ENCODE assay signal across 9 cellular contexts in genomic region chr5:95283761-95284511, GRCh38. TPM values are rescaled to one million over a fixed set of nuclear protein-coding genes. Genes with fewer than 3 reads are reported as not detected.
DNase-seq lines count a peak whose midpoint lies in the region; ATAC-seq and TF ChIP-seq lines count a peak whose summit lies in the region.
"Had no signal": no experiment of that assay in that cellular context is flagged by ENCODE, and none has a peak within 500 bp of the region (broad histone marks: within the 10 kb centered on the region; RNA-seq: fewer than 3 reads in every experiment).

No MANE protein-coding gene starts in this region.

- TF ChIP-seq EP300 in sigmoid colon (IDR thresholded peaks at IDR 0.05) = no peak

- no peak overlapping the region for H3K27ac Mint-ChIP-seq in activated naive CD8-positive, alpha-beta T cell treated with anti-CD3 and anti-CD28 coated beads, Interleukin-2, amount 10 ng/mL, durations not matched to agents 7 days and 5 days
- H3K27ac Mint-ChIP-seq: IgD-negative memory B cell had no signal

- in situ Hi-C loops in ACHN (cut with HindIII; ENCODE audit: low pct_ligation_motif_present, low pct_unique_long_range_greater_than_20kb, low sequenced_read_pairs) = no loop called here

- POLR2A ChIA-PET in activated naive CD8-positive, alpha-beta T cell treated with anti-CD3 and anti-CD28 coated beads, Interleukin-2, amount 10 ng/mL, durations not matched to agents 7 days and 5 days (lab: Charles Lee) = no interaction called here

- H3K9me3 ChIP-seq in iPS DF 6.9 (ENCODE audit: control insufficient read depth, insufficient read depth, low read length) (no peaks in the 10 kb centered on the region), sigmoid colon (no peaks in the 10 kb centered on the region)

- no CpG with 5 or more reads among the region's 80 CpGs for WGBS in iPS DF 6.9 (ENCODE audit: insufficient coverage, insufficient read length)
- WGBS in sigmoid colon, 2 donors = 1% methylated on average over 80 of the region's 80 CpGs

- TF ChIP-seq POLR2A in sigmoid colon (IDR thresholded peaks at IDR 0.05) = no peak

- H3K4me1 Mint-ChIP-seq in activated naive CD8-positive, alpha-beta T cell treated with anti-CD3 and anti-CD28 coated beads, Interleukin-2, amount 10 ng/mL, durations not matched to agents 7 days and 5 days = peaks cover 8% of the 10 kb centered on the region

- peak overlapping the region; percentile 46 for H3K4me3 Mint-ChIP-seq in activated naive CD8-positive, alpha-beta T cell treated with anti-CD3 and anti-CD28 coated beads, Interleukin-2, amount 10 ng/mL, durations not matched to agents 7 days and 5 days

- no peaks in the 10 kb centered on the region for H3K36me3 Mint-ChIP-seq in activated naive CD8-positive, alpha-beta T cell treated with anti-CD3 and anti-CD28 coated beads, Interleukin-2, amount 10 ng/mL, durations not matched to agents 7 days and 5 days
- H3K36me3 Mint-ChIP-seq: IgD-negative memory B cell had no signal

- H3K36me3 ChIP-seq in iPS DF 6.9 (ENCODE audit: control insufficient read depth, insufficient read depth, low read length) (no peaks in the 10 kb centered on the region), sigmoid colon (no peaks in the 10 kb centered on the region)

- H3K4me1 ChIP-seq in iPS DF 6.9 (ENCODE audit: control insufficient read depth, insufficient read depth, low read length) (no peaks in the 10 kb centered on the region), sigmoid colon (peaks cover 0 to 25% (median 23%) of the 10 kb centered on the region in 4 donors)

- H3K4me3 ChIP-seq in GM08714 (ENCODE audit: low read length) (peak overlapping the region; percentile 73; the same call in 1 of the 2 replicates), iPS DF 6.9 (ENCODE audit: low read length) (peak overlapping the region; percentile 77), sigmoid colon (peak overlapping the region; percentile 27 to 59 (median 52))

- intact Hi-C loops in sigmoid colon (cut with DNase I) = no loop called here

- TF ChIP-seq CTCF in sigmoid colon (IDR thresholded peaks at IDR 0.05) = peak in 1 of 4 experiments; percentile 17

- peaks cover 60% of the 10 kb centered on the region for H3K27me3 Mint-ChIP-seq in activated naive CD8-positive, alpha-beta T cell treated with anti-CD3 and anti-CD28 coated beads, Interleukin-2, amount 10 ng/mL, durations not matched to agents 7 days and 5 days

- peak; percentile 59 for ATAC-seq in HG02798 (IDR thresholded peaks at IDR 0.05; ENCODE audit: poor library complexity, unreplicated experiment)
- ATAC-seq in activated naive CD8-positive, alpha-beta T cell treated with anti-CD3 and anti-CD28 coated beads, Interleukin-2, amount 10 ng/mL, durations not matched to agents 7 days and 5 days (ENCODE audit: low read depth) = peak; percentile 70

- peak; percentile 30 for DNase-seq in ACHN
- peak; percentile 4 for DNase-seq in NCI-H226
- peak; percentile 62 for DNase-seq in activated naive CD8-positive, alpha-beta T cell treated with anti-CD3 and anti-CD28 coated beads, Interleukin-2, amount 10 ng/mL, durations not matched to agents 7 days and 5 days
- no peak for DNase-seq in iPS DF 6.9 (ENCODE audit: low read depth, low spot score)
- no peak for DNase-seq in sigmoid colon
- DNase-seq in NCI-H2107 (lab: John Stamatoyannopoulos, UW) = no peak

- H3K27me3 ChIP-seq in iPS DF 6.9 (ENCODE audit: control insufficient read depth, insufficient read depth, low read length) (peaks cover 7% of the 10 kb centered on the region; the same call in 1 of the 2 replicates), sigmoid colon (peaks cover 19 to 90% (median 38%) of the 10 kb centered on the region in 3 donors)

- H3K9me3 Mint-ChIP-seq in activated naive CD8-positive, alpha-beta T cell treated with anti-CD3 and anti-CD28 coated beads, Interleukin-2, amount 10 ng/mL, durations not matched to agents 7 days and 5 days = no peaks in the 10 kb centered on the region

- H3K27ac ChIP-seq in iPS DF 6.9 (ENCODE audit: low read length) (no peak overlapping the region), sigmoid colon (no peak overlapping the region)

RNA-seq across cellular contexts. Expression of gene MCTP1, which starts 1.0 kb away (rescaled TPM):
- total RNA-seq in activated naive CD8-positive, alpha-beta T cell treated with anti-CD3 and anti-CD28 coated beads, Interleukin-2, amount 10 ng/mL, durations not matched to agents 7 days and 5 days = 1 to 10 TPM; 1.6 TPM
- 10 to 100 TPM; 12.5 to 20.5 (median 14.3) TPM for total RNA-seq in sigmoid colon
- 1 to 10 TPM; 2.1 to 4.8 (median 3.2) TPM for polyA plus RNA-seq in sigmoid colon

Comparison
In these comparisons a context has a peak if more than half of its experiments do, and no peak if none do; other contexts are left out.
1. DNase-seq: peak in ACHN (single experiment), NCI-H226 (single experiment) and activated naive CD8-positive, alpha-beta T cell treated with anti-CD3 and anti-CD28 coated beads, Interleukin-2, amount 10 ng/mL, durations not matched to agents 7 days and 5 days (single experiment); none in iPS DF 6.9 (single experiment), sigmoid colon (single experiment) and NCI-H2107 (single experiment).
2. RNA of gene MCTP1, which starts 1.0 kb away (total RNA-seq): 12.5 to 20.5 TPM in sigmoid colon; 1.6 TPM in activated naive CD8-positive, alpha-beta T cell treated with anti-CD3 and anti-CD28 coated beads, Interleukin-2, amount 10 ng/mL, durations not matched to agents 7 days and 5 days; every median in the first group is over 4 times any median in the second.
3. Peak in every context shown above with its lines, with median percentiles within 50 percentile points of each other: H3K4me3 ChIP-seq.